In the genomic region with DNA sequence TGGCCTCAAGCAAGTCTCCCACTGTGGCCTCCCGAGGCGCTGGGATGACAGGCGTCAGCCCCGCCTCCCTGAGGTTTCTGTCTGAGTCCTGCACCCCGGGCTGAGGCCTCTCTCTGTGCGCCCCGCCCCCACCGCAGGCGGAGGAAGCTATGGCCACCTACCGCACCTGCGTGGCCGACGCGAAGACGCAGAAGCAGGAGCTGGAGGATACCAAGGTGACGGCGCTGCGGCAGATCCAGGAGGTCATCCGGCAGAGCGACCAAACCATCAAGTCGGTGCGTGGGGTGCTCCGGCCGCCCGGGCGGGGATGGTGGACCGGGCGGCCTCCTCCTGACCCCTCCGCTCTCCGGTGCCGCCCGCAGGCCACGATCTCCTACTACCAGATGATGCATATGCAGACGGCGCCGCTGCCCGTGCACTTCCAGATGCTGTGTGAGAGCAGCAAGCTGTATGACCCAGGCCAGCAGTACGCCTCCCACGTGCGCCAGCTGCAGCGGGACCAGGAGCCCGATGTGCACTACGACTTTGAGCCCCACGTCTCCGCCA, we compare ENCODE assay signal across 1 cellular context.
A peak's percentile ranks its signal among the peaks of the same experiment; 100 is the strongest.
TF ChIP-seq lines count a peak whose summit lies in the region.

No MANE protein-coding gene starts in this region.

TF ChIP-seq in SK-N-SH, 30 proteins besides CTCF, POLR2A, EP300 and RAD21:
- TF ChIP-seq, protein P1, sequence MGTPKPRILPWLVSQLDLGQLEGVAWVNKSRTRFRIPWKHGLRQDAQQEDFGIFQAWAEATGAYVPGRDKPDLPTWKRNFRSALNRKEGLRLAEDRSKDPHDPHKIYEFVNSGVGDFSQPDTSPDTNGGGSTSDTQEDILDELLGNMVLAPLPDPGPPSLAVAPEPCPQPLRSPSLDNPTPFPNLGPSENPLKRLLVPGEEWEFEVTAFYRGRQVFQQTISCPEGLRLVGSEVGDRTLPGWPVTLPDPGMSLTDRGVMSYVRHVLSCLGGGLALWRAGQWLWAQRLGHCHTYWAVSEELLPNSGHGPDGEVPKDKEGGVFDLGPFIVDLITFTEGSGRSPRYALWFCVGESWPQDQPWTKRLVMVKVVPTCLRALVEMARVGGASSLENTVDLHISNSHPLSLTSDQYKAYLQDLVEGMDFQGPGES (IDR thresholded peaks at IDR 0.05; ENCODE audit: low read depth, low read length) = no peak
- no peak for TF ChIP-seq TEAD4 (IDR thresholded peaks at IDR 0.05; ENCODE audit: borderline replicate concordance, insufficient read depth)
- TF ChIP-seq YY1 (IDR thresholded peaks at IDR 0.05; ENCODE audit: low read depth) = no peak
- no peak for TF ChIP-seq FOXM1 (IDR thresholded peaks at IDR 0.05; ENCODE audit: low read depth)
- TF ChIP-seq, protein P2, sequence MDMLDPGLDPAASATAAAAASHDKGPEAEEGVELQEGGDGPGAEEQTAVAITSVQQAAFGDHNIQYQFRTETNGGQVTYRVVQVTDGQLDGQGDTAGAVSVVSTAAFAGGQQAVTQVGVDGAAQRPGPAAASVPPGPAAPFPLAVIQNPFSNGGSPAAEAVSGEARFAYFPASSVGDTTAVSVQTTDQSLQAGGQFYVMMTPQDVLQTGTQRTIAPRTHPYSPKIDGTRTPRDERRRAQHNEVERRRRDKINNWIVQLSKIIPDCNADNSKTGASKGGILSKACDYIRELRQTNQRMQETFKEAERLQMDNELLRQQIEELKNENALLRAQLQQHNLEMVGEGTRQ (IDR thresholded peaks at IDR 0.05; ENCODE audit: borderline replicate concordance, low read depth, low read length) = no peak
- no peak for TF ChIP-seq GATA2 (CRISPR knock-in tag; IDR thresholded peaks at IDR 0.05)
- no peak for TF ChIP-seq JUND (IDR thresholded peaks at IDR 0.05)
- TF ChIP-seq RCOR1 (IDR thresholded peaks at IDR 0.05; ENCODE audit: low read length) = peak; percentile 6; the same call in 1 of the 2 replicates
- TF ChIP-seq SMC3 (IDR thresholded peaks at IDR 0.05; ENCODE audit: low read depth, low read length) = no peak
- peak; percentile 92 for TF ChIP-seq MXI1 (IDR thresholded peaks at IDR 0.05; ENCODE audit: low read depth, low read length)
- TF ChIP-seq, protein P3, sequence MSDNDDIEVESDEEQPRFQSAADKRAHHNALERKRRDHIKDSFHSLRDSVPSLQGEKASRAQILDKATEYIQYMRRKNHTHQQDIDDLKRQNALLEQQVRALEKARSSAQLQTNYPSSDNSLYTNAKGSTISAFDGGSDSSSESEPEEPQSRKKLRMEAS (IDR thresholded peaks at IDR 0.05; ENCODE audit: low read depth) = 0 out of 2 replicates have a peak, but pooled peaks have one; percentile 15
- TF ChIP-seq, protein P4, sequence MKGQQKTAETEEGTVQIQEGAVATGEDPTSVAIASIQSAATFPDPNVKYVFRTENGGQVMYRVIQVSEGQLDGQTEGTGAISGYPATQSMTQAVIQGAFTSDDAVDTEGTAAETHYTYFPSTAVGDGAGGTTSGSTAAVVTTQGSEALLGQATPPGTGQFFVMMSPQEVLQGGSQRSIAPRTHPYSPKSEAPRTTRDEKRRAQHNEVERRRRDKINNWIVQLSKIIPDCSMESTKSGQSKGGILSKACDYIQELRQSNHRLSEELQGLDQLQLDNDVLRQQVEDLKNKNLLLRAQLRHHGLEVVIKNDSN (IDR thresholded peaks at IDR 0.05; ENCODE audit: borderline replicate concordance, low read depth) = no peak
